ENCODE assay signal across 8 cellular contexts in genomic region chr2:96554293-96555145, GRCh38. TPM values are rescaled to one million over a fixed set of nuclear protein-coding genes. Genes with fewer than 3 reads are reported as not detected.
DNase-seq lines count a peak whose midpoint lies in the region; ATAC-seq, FAIRE-seq and TF ChIP-seq lines count a peak whose summit lies in the region.

No MANE protein-coding gene starts in this region.

- no peak overlapping the region for H3K4me3 ChIP-seq in foreskin fibroblast (ENCODE audit: low read depth in 1 of 2, low read length in 2 of 2)

- H3K4me1 Mint-ChIP-seq in activated T-helper 2 cell treated with anti-CD3 and anti-CD28 coated beads, Interferon-gamma antibody, Interleukin-2, Interleukin-4, amounts not matched to agents 10 μg/mL and 5 μg/mL and 100 μg/mL, durations not matched to agents 14 hours and 24 hours and 36 hours (ENCODE audit: low read depth): peaks cover 19% of the 10 kb centered on the region

- FAIRE-seq in RCC 7860 (lab: Jason Lieb, UNC): no peak

- peak; percentile 91 for DNase-seq in GM03348 (ENCODE audit: low spot score)
- peak; percentile 26 for DNase-seq in RCC 7860 (ENCODE audit: low spot score)
- peak; percentile 58 for DNase-seq in activated T-helper 2 cell treated with anti-CD3 and anti-CD28 coated beads, Interferon-gamma antibody, Interleukin-2, Interleukin-4, amounts not matched to agents 10 μg/mL and 5 μg/mL and 100 μg/mL, durations not matched to agents 14 hours and 24 hours and 36 hours (ENCODE audit: low spot score)
- DNase-seq in foreskin fibroblast: peak; percentile 35 to 83
- DNase-seq in nucleus accumbens (lab: John Stamatoyannopoulos, UW): peak in 44 of 56 donors; percentile 11 to 81 (median 40)

- H3K4me3 Mint-ChIP-seq in activated T-helper 2 cell treated with anti-CD3 and anti-CD28 coated beads, Interferon-gamma antibody, Interleukin-2, Interleukin-4, amounts not matched to agents 10 μg/mL and 5 μg/mL and 100 μg/mL, durations not matched to agents 14 hours and 24 hours and 36 hours (ENCODE audit: low read depth): no peak overlapping the region

- H3K27ac Mint-ChIP-seq in activated T-helper 2 cell treated with anti-CD3 and anti-CD28 coated beads, Interferon-gamma antibody, Interleukin-2, Interleukin-4, amounts not matched to agents 10 μg/mL and 5 μg/mL and 100 μg/mL, durations not matched to agents 14 hours and 24 hours and 36 hours: no peak overlapping the region

- ATAC-seq in HG03342 (IDR thresholded peaks at IDR 0.05; ENCODE audit: unreplicated experiment) (peak; percentile 50), HG03097 (IDR thresholded peaks at IDR 0.05; ENCODE audit: low FRiP score, unreplicated experiment) (no peak), HG02763 (IDR thresholded peaks at IDR 0.05; ENCODE audit: unreplicated experiment) (no peak)

- peak; percentile 88 for TF ChIP-seq CTCF in foreskin fibroblast (IDR thresholded peaks at IDR 0.05; ENCODE audit: low read depth, low read length)

- H3K27me3 Mint-ChIP-seq in activated T-helper 2 cell treated with anti-CD3 and anti-CD28 coated beads, Interferon-gamma antibody, Interleukin-2, Interleukin-4, amounts not matched to agents 10 μg/mL and 5 μg/mL and 100 μg/mL, durations not matched to agents 14 hours and 24 hours and 36 hours (ENCODE audit: low read depth): no peaks in the 10 kb centered on the region

- H3K9me3 Mint-ChIP-seq in activated T-helper 2 cell treated with anti-CD3 and anti-CD28 coated beads, Interferon-gamma antibody, Interleukin-2, Interleukin-4, amounts not matched to agents 10 μg/mL and 5 μg/mL and 100 μg/mL, durations not matched to agents 14 hours and 24 hours and 36 hours: no peaks in the 10 kb centered on the region

- peaks cover 12% of the 10 kb centered on the region for H3K36me3 Mint-ChIP-seq in activated T-helper 2 cell treated with anti-CD3 and anti-CD28 coated beads, Interferon-gamma antibody, Interleukin-2, Interleukin-4, amounts not matched to agents 10 μg/mL and 5 μg/mL and 100 μg/mL, durations not matched to agents 14 hours and 24 hours and 36 hours (ENCODE audit: low read depth)

- intact Hi-C loops in activated T-helper 2 cell treated with anti-CD3 and anti-CD28 coated beads, Interferon-gamma antibody, Interleukin-2, Interleukin-4, amounts not matched to agents 10 μg/mL and 5 μg/mL and 100 μg/mL, durations not matched to agents 14 hours and 24 hours and 36 hours (cut with micrococcal nuclease): loop anchor here (1.0 to 10.0 kb wide), 4 partner anchors 18 to 147 kb away; partner anchors contain the start of genes ARID5A and NEURL3

RNA-seq across cellular contexts. Expression of gene ARID5A, which starts 18.0 kb away (rescaled TPM):
- total RNA-seq in activated T-helper 2 cell treated with anti-CD3 and anti-CD28 coated beads, Interferon-gamma antibody, Interleukin-2, Interleukin-4, amounts not matched to agents 10 μg/mL and 5 μg/mL and 100 μg/mL, durations not matched to agents 14 hours and 24 hours and 36 hours: 164 and 170 TPM in 2 replicates

RNA-seq across cellular contexts. Expression of gene NEURL3, which starts 49.4 kb away (rescaled TPM):
- total RNA-seq in activated T-helper 2 cell treated with anti-CD3 and anti-CD28 coated beads, Interferon-gamma antibody, Interleukin-2, Interleukin-4, amounts not matched to agents 10 μg/mL and 5 μg/mL and 100 μg/mL, durations not matched to agents 14 hours and 24 hours and 36 hours: 0.16 and 0.52 TPM in 2 replicates

Comparison
In these comparisons a context has a peak if more than half of its experiments do, and no peak if none do; other contexts are left out.
1. DNase-seq: peak in every context shown above with its lines; median percentile 91 in GM03348; 59 in foreskin fibroblast; 58 in activated T-helper 2 cell treated with anti-CD3 and anti-CD28 coated beads, Interferon-gamma antibody, Interleukin-2, Interleukin-4, amounts not matched to agents 10 μg/mL and 5 μg/mL and 100 μg/mL, durations not matched to agents 14 hours and 24 hours and 36 hours; 40 in nucleus accumbens; 26 in RCC 7860.